ENCODE assay signal across 8 cellular contexts in genomic region chr1:51878307-51878615, GRCh38. TPM values are rescaled to one million over a fixed set of nuclear protein-coding genes. Genes with fewer than 3 reads are reported as not detected.
DNase-seq lines count a peak whose midpoint lies in the region; ATAC-seq and TF ChIP-seq lines count a peak whose summit lies in the region.

No MANE protein-coding gene starts in this region.

- H3K36me3 ChIP-seq in HEK293 (ENCODE audit: control insufficient read depth in 2 of 2, insufficient read depth in 1 of 2, low read length in 2 of 2), result peaks cover 0 to 6% of the 10 kb centered on the region in 2 experiments; a peak in 1 of 3 replicates
- H3K36me3 ChIP-seq in SU-DHL-6 (ENCODE audit: low read length), result no peaks in the 10 kb centered on the region

- CTCF ChIA-PET in HEK293 (lab: Yijun Ruan, JAX), result interaction anchor here (0.6 kb wide), 1 partner anchor 181 kb away, joined by 4 read pairs; no protein-coding TSS in a partner anchor

- POLR2A ChIA-PET in HEK293 (lab: Yijun Ruan, JAX), result interaction anchor here (1.0 to 1.4 kb wide), 4 partner anchors 9 to 964 kb away, joined by 3 to 4 read pairs (median 3); partner anchors contain the start of genes RNF11 and ZYG11A

- H3K27ac ChIP-seq in HEK293 (ENCODE audit: extremely low read depth, low read depth, low read length), result peak overlapping the region; percentile 95
- peak overlapping the region; percentile 68 for H3K27ac ChIP-seq in SU-DHL-6 (ENCODE audit: low read depth, low read length)

- no peaks in the 10 kb centered on the region; the same call in 1 of the 2 replicates for H3F3A ChIP-seq in SU-DHL-6 (ENCODE audit: insufficient read depth)

- no peak for TF ChIP-seq POLR2A in lower leg skin (IDR thresholded peaks at IDR 0.05)

- WGBS in lower leg skin, 2 donors, result 1% methylated on average over 16 to 17 of the region's 17 CpGs

- H3K9me3 ChIP-seq in HEK293 (ENCODE audit: control insufficient read depth, insufficient read depth, low read depth, low read length) (no peaks in the 10 kb centered on the region), SU-DHL-6 (ENCODE audit: insufficient read depth, low read length) (no peaks in the 10 kb centered on the region)

- peak overlapping the region; percentile 100 for H3K4me3 ChIP-seq in AG10803 (ENCODE audit: low read length)
- H3K4me3 ChIP-seq in HEK293 (ENCODE audit: low read depth, low read length), result peak overlapping the region; percentile 96
- peak overlapping the region; percentile 82 for H3K4me3 ChIP-seq in SU-DHL-6 (ENCODE audit: insufficient read depth, low read length, poor library complexity, severe bottlenecking)
- H3K4me3 ChIP-seq in lower leg skin (ENCODE audit: low read depth, poor library complexity, severe bottlenecking), result peak overlapping the region; percentile 83

- H3K27me3 ChIP-seq in SU-DHL-6 (ENCODE audit: low read length), result no peaks in the 10 kb centered on the region

- TF ChIP-seq CTCF in AG10803 (conservative IDR thresholded peaks at IDR 0.05; ENCODE audit: low read length), result no peak
- TF ChIP-seq CTCF in HEK293 (tag by site-specific recombination; IDR thresholded peaks at IDR 0.05), result peak; percentile 26; the same call in 1 of the 2 replicates
- TF ChIP-seq CTCF in SU-DHL-6 (IDR thresholded peaks at IDR 0.05; ENCODE audit: insufficient read depth, low read length, poor library complexity, severe bottlenecking), result no peak
- no peak for TF ChIP-seq CTCF in lower leg skin (IDR thresholded peaks at IDR 0.05)

- peaks cover 5% of the 10 kb centered on the region; the same call in 1 of the 2 replicates for H4K20me1 ChIP-seq in SU-DHL-6 (ENCODE audit: low read depth, low read length)

- H2AFZ ChIP-seq in SU-DHL-6 (ENCODE audit: low read depth, low read length, severe bottlenecking), result peak overlapping the region; percentile 69

- DNase-seq in AG10803 (ENCODE audit: low read depth) (no peak), lower leg skin (ENCODE audit: low spot score in 2 of 2) (no peak), GOT3 (lab: John Stamatoyannopoulos, UW) (no peak), hippocampal formation (lab: John Stamatoyannopoulos, UW) (no peak), cortex of kidney (lab: John Stamatoyannopoulos, UW) (no peak)

- H3K4me2 ChIP-seq in SU-DHL-6 (ENCODE audit: low read depth, low read length, poor library complexity, severe bottlenecking), result peak overlapping the region; percentile 59

- peaks cover 51% of the 10 kb centered on the region for H3K79me2 ChIP-seq in SU-DHL-6 (ENCODE audit: insufficient read depth, low read length)

- no peak for ATAC-seq in GM18873 (IDR thresholded peaks at IDR 0.05; ENCODE audit: low FRiP score, unreplicated experiment)

- no peaks in the 10 kb centered on the region for H3K9me2 ChIP-seq in SU-DHL-6 (replicated peaks; ENCODE audit: insufficient read depth, low read length)

- H3K9ac ChIP-seq in SU-DHL-6 (ENCODE audit: low read length), result peak overlapping the region; percentile 93

- no peaks in the 10 kb centered on the region for H3K4me1 ChIP-seq in HEK293 (ENCODE audit: control insufficient read depth, insufficient read depth, low read length)

- intact Hi-C loops in lower leg skin (cut with DNase I; ENCODE audit: low total_unique reads), result no loop called here

TF ChIP-seq in HEK293, 187 proteins besides CTCF, POLR2A, EP300 and RAD21 (continues in another document):
- peak; percentile 67; the same call in 1 of the 2 replicates for TF ChIP-seq ZFP37 (tag by site-specific recombination; IDR thresholded peaks at IDR 0.05)
- no peak for TF ChIP-seq ZNF341 (tag by site-specific recombination; IDR thresholded peaks at IDR 0.05; ENCODE audit: low read depth)
- 0 out of 2 replicates have a peak, but pooled peaks have one; percentile 71 for TF ChIP-seq ZFP69B (tag by site-specific recombination; IDR thresholded peaks at IDR 0.05)
- TF ChIP-seq, protein P1, sequence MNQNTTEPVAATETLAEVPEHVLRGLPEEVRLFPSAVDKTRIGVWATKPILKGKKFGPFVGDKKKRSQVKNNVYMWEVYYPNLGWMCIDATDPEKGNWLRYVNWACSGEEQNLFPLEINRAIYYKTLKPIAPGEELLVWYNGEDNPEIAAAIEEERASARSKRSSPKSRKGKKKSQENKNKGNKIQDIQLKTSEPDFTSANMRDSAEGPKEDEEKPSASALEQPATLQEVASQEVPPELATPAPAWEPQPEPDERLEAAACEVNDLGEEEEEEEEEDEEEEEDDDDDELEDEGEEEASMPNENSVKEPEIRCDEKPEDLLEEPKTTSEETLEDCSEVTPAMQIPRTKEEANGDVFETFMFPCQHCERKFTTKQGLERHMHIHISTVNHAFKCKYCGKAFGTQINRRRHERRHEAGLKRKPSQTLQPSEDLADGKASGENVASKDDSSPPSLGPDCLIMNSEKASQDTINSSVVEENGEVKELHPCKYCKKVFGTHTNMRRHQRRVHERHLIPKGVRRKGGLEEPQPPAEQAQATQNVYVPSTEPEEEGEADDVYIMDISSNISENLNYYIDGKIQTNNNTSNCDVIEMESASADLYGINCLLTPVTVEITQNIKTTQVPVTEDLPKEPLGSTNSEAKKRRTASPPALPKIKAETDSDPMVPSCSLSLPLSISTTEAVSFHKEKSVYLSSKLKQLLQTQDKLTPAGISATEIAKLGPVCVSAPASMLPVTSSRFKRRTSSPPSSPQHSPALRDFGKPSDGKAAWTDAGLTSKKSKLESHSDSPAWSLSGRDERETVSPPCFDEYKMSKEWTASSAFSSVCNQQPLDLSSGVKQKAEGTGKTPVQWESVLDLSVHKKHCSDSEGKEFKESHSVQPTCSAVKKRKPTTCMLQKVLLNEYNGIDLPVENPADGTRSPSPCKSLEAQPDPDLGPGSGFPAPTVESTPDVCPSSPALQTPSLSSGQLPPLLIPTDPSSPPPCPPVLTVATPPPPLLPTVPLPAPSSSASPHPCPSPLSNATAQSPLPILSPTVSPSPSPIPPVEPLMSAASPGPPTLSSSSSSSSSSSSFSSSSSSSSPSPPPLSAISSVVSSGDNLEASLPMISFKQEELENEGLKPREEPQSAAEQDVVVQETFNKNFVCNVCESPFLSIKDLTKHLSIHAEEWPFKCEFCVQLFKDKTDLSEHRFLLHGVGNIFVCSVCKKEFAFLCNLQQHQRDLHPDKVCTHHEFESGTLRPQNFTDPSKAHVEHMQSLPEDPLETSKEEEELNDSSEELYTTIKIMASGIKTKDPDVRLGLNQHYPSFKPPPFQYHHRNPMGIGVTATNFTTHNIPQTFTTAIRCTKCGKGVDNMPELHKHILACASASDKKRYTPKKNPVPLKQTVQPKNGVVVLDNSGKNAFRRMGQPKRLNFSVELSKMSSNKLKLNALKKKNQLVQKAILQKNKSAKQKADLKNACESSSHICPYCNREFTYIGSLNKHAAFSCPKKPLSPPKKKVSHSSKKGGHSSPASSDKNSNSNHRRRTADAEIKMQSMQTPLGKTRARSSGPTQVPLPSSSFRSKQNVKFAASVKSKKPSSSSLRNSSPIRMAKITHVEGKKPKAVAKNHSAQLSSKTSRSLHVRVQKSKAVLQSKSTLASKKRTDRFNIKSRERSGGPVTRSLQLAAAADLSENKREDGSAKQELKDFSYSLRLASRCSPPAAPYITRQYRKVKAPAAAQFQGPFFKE (tag by site-specific recombination; IDR thresholded peaks at IDR 0.05; ENCODE audit: borderline replicate concordance), result peak; percentile 93; the same call in 1 of the 2 replicates
- 0 out of 2 replicates have a peak, but pooled peaks have one; percentile 33 for TF ChIP-seq MZF1 (tag by site-specific recombination; IDR thresholded peaks at IDR 0.05; ENCODE audit: borderline replicate concordance)
- no peak for TF ChIP-seq OVOL3 (tag by site-specific recombination; IDR thresholded peaks at IDR 0.05)
- no peak for TF ChIP-seq SP2 (tag by site-specific recombination; IDR thresholded peaks at IDR 0.05)
- no peak for TF ChIP-seq ZNF292 (tag by site-specific recombination; IDR thresholded peaks at IDR 0.05; ENCODE audit: borderline replicate concordance, low read depth)
- TF ChIP-seq KLF7 (tag by site-specific recombination; IDR thresholded peaks at IDR 0.05; ENCODE audit: borderline replicate concordance), result 0 out of 2 replicates have a peak, but pooled peaks have one; percentile 21
- TF ChIP-seq SCRT2 (tag by site-specific recombination; IDR thresholded peaks at IDR 0.05), result peak; percentile 82
- TF ChIP-seq, protein P2, sequence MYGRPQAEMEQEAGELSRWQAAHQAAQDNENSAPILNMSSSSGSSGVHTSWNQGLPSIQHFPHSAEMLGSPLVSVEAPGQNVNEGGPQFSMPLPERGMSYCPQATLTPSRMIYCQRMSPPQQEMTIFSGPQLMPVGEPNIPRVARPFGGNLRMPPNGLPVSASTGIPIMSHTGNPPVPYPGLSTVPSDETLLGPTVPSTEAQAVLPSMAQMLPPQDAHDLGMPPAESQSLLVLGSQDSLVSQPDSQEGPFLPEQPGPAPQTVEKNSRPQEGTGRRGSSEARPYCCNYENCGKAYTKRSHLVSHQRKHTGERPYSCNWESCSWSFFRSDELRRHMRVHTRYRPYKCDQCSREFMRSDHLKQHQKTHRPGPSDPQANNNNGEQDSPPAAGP (tag by site-specific recombination; IDR thresholded peaks at IDR 0.05), result no peak
- peak; percentile 11; the same call in 1 of the 2 replicates for TF ChIP-seq ZNF580 (tag by site-specific recombination; IDR thresholded peaks at IDR 0.05)
- no peak; the same call in 1 of the 2 replicates for TF ChIP-seq ZNF501 (tag by site-specific recombination; IDR thresholded peaks at IDR 0.05)
- TF ChIP-seq MYNN (tag by site-specific recombination; IDR thresholded peaks at IDR 0.05; ENCODE audit: borderline replicate concordance), result peak; percentile 14; the same call in 1 of the 2 replicates
- no peak for TF ChIP-seq SALL2 (tag by site-specific recombination; IDR thresholded peaks at IDR 0.05; ENCODE audit: borderline replicate concordance)
- TF ChIP-seq ZBTB48 (tag by site-specific recombination; IDR thresholded peaks at IDR 0.05), result peak; percentile 48; the same call in 1 of the 2 replicates
- TF ChIP-seq, protein P3, sequence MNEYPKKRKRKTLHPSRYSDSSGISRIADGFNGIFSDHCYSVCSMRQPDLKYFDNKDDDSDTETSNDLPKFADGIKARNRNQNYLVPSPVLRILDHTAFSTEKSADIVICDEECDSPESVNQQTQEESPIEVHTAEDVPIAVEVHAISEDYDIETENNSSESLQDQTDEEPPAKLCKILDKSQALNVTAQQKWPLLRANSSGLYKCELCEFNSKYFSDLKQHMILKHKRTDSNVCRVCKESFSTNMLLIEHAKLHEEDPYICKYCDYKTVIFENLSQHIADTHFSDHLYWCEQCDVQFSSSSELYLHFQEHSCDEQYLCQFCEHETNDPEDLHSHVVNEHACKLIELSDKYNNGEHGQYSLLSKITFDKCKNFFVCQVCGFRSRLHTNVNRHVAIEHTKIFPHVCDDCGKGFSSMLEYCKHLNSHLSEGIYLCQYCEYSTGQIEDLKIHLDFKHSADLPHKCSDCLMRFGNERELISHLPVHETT (tag by site-specific recombination; IDR thresholded peaks at IDR 0.05), result peak; percentile 26; the same call in 1 of the 2 replicates

RNA-seq across cellular contexts. Expression of gene NRDC, which starts 0.3 kb away (rescaled TPM):
- total RNA-seq in lower leg skin, result 100 to 1,000 TPM in 2 of 4 donors, 10 to 100 TPM in 2; 90.3 to 113 (median 103) TPM
